Comparison of ENCODE assay signal across 10 cellular contexts in genomic region chr2:239285071-239285931, GRCh38.
DNase-seq lines count a peak whose midpoint lies in the region; ATAC-seq and FAIRE-seq lines count a peak whose summit lies in the region.
"Had no signal": no experiment of that assay in that cellular context is flagged by ENCODE, and none has a peak within 500 bp of the region (broad histone marks: within the 10 kb centered on the region; RNA-seq: fewer than 3 reads in every experiment).

No MANE protein-coding gene starts in this region.

- peaks cover 54% of the 10 kb centered on the region for H3K4me1 Mint-ChIP-seq in activated naive CD8-positive, alpha-beta T cell treated with anti-CD3 and anti-CD28 coated beads for 36 hours
- H3K4me1 Mint-ChIP-seq in memory B cell: peaks cover 36% of the 10 kb centered on the region

- H3K27ac ChIP-seq in aorta (ENCODE audit: low read depth in 1 of 2, low read length in 2 of 2): no peak overlapping the region
- H3K27ac ChIP-seq: epithelial cell of prostate, SJSA1 had no signal

- WGBS in aorta, 2 donors: 81 to 83% methylated on average over 26 of the region's 26 CpGs

- peaks cover 0 to 2% of the 10 kb centered on the region in 2 donors for H3K4me1 ChIP-seq in aorta (ENCODE audit: control insufficient read depth in 1 of 2, insufficient read depth in 2 of 2, low read length in 2 of 2)

- peaks cover 8% of the 10 kb centered on the region for H3K36me3 Mint-ChIP-seq in activated naive CD8-positive, alpha-beta T cell treated with anti-CD3 and anti-CD28 coated beads for 36 hours
- peaks cover 3% of the 10 kb centered on the region for H3K36me3 Mint-ChIP-seq in memory B cell

- no peaks in the 10 kb centered on the region for H3K36me3 ChIP-seq in aorta (ENCODE audit: control insufficient read depth in 1 of 2, insufficient read depth in 2 of 2, low read length in 1 of 2)
- H3K36me3 ChIP-seq: SJSA1 had no signal

- ATAC-seq in memory B cell (ENCODE audit: low read depth) (peak; percentile 96), aorta (ENCODE audit: low FRiP score) (peak; percentile 44), GM21528 (IDR thresholded peaks at IDR 0.05; ENCODE audit: low FRiP score, unreplicated experiment) (no peak)

- no peak overlapping the region for H3K4me3 ChIP-seq in aorta (ENCODE audit: low read length in 2 of 2)
- H3K4me3 ChIP-seq: SJSA1 had no signal

- no peaks in the 10 kb centered on the region for H3K9me3 Mint-ChIP-seq in activated naive CD8-positive, alpha-beta T cell treated with anti-CD3 and anti-CD28 coated beads for 36 hours
- no peaks in the 10 kb centered on the region for H3K9me3 Mint-ChIP-seq in memory B cell

- intact Hi-C loops in aorta (cut with DNase I): no loop called here

- peak overlapping the region; percentile 72 for H3K27ac Mint-ChIP-seq in activated naive CD8-positive, alpha-beta T cell treated with anti-CD3 and anti-CD28 coated beads for 36 hours
- H3K27ac Mint-ChIP-seq in memory B cell: no peak overlapping the region

- peak overlapping the region; percentile 49 for H3K4me3 Mint-ChIP-seq in activated naive CD8-positive, alpha-beta T cell treated with anti-CD3 and anti-CD28 coated beads for 36 hours
- peak overlapping the region; percentile 68 for H3K4me3 Mint-ChIP-seq in memory B cell

- H3K27me3 Mint-ChIP-seq in activated naive CD8-positive, alpha-beta T cell treated with anti-CD3 and anti-CD28 coated beads for 36 hours: peaks cover 4% of the 10 kb centered on the region
- H3K27me3 Mint-ChIP-seq in memory B cell: peaks cover 14% of the 10 kb centered on the region

- no peak for FAIRE-seq in GM19239 (lab: Jason Lieb, UNC)
- no peak for FAIRE-seq in urothelium cell line (lab: Jason Lieb, UNC)

- no peaks in the 10 kb centered on the region for H3K9me3 ChIP-seq in aorta (ENCODE audit: control insufficient read depth, low read length)

- H3K27me3 ChIP-seq in aorta (ENCODE audit: control insufficient read depth in 1 of 2, insufficient read depth in 2 of 2, low read length in 1 of 2): no peaks in the 10 kb centered on the region
- H3K27me3 ChIP-seq: SJSA1 had no signal

- DNase-seq in stimulated activated CD4-positive, alpha-beta T cell treated with anti-CD3 and anti-CD28 coated beads, Interleukin-4, amount 100 ng/mL, for 24 hours: peak; percentile 47
- DNase-seq in stimulated activated CD4-positive, alpha-beta T cell treated with anti-CD3 and anti-CD28 coated beads, Interleukin-1b, Interleukin-23, amount 100 ng/mL, for 48 hours: no peak
- DNase-seq in activated naive CD8-positive, alpha-beta T cell treated with anti-CD3 and anti-CD28 coated beads for 36 hours: peak; percentile 60
- DNase-seq in memory B cell (ENCODE audit: low spot score in 2 of 2): peak in 1 of 2 donors; percentile 41
- DNase-seq in aorta: peak; percentile 45 to 74
- DNase-seq in GM19239 (ENCODE audit: insufficient read length, low spot score): no peak
- DNase-seq in urothelium cell line (ENCODE audit: low spot score): no peak

Comparison
In these comparisons a context has a peak if more than half of its experiments do, and no peak if none do; other contexts are left out.
1. DNase-seq: peak in stimulated activated CD4-positive, alpha-beta T cell treated with anti-CD3 and anti-CD28 coated beads, Interleukin-4, amount 100 ng/mL, for 24 hours (single experiment), activated naive CD8-positive, alpha-beta T cell treated with anti-CD3 and anti-CD28 coated beads for 36 hours (single experiment) and aorta (2 of 2); none in stimulated activated CD4-positive, alpha-beta T cell treated with anti-CD3 and anti-CD28 coated beads, Interleukin-1b, Interleukin-23, amount 100 ng/mL, for 48 hours (single experiment), GM19239 (single experiment) and urothelium cell line (single experiment).